In genomic region chr2:33033524-33034150, GRCh38 we compare ENCODE assay signal across 1 cellular context.
TF ChIP-seq lines count a peak whose summit lies in the region.

No MANE protein-coding gene starts in this region.

TF ChIP-seq in GM23338, 12 proteins besides CTCF, POLR2A, EP300 and RAD21 (continued from another document):
- TF ChIP-seq REST (IDR thresholded peaks at IDR 0.05; ENCODE audit: unreplicated experiment) (no peak), EZH2phosphoT487 (IDR thresholded peaks at IDR 0.05; ENCODE audit: unreplicated experiment) (no peak), ZNF114 (CRISPR knock-in tag; IDR thresholded peaks at IDR 0.05) (no peak), ZNF331 (CRISPR knock-in tag; IDR thresholded peaks at IDR 0.05; ENCODE audit: low read depth) (no peak), JUNB (IDR thresholded peaks at IDR 0.05; ENCODE audit: unreplicated experiment) (no peak), STAT1 (IDR thresholded peaks at IDR 0.05; ENCODE audit: unreplicated experiment) (no peak)
- TF ChIP-seq, protein P1, sequence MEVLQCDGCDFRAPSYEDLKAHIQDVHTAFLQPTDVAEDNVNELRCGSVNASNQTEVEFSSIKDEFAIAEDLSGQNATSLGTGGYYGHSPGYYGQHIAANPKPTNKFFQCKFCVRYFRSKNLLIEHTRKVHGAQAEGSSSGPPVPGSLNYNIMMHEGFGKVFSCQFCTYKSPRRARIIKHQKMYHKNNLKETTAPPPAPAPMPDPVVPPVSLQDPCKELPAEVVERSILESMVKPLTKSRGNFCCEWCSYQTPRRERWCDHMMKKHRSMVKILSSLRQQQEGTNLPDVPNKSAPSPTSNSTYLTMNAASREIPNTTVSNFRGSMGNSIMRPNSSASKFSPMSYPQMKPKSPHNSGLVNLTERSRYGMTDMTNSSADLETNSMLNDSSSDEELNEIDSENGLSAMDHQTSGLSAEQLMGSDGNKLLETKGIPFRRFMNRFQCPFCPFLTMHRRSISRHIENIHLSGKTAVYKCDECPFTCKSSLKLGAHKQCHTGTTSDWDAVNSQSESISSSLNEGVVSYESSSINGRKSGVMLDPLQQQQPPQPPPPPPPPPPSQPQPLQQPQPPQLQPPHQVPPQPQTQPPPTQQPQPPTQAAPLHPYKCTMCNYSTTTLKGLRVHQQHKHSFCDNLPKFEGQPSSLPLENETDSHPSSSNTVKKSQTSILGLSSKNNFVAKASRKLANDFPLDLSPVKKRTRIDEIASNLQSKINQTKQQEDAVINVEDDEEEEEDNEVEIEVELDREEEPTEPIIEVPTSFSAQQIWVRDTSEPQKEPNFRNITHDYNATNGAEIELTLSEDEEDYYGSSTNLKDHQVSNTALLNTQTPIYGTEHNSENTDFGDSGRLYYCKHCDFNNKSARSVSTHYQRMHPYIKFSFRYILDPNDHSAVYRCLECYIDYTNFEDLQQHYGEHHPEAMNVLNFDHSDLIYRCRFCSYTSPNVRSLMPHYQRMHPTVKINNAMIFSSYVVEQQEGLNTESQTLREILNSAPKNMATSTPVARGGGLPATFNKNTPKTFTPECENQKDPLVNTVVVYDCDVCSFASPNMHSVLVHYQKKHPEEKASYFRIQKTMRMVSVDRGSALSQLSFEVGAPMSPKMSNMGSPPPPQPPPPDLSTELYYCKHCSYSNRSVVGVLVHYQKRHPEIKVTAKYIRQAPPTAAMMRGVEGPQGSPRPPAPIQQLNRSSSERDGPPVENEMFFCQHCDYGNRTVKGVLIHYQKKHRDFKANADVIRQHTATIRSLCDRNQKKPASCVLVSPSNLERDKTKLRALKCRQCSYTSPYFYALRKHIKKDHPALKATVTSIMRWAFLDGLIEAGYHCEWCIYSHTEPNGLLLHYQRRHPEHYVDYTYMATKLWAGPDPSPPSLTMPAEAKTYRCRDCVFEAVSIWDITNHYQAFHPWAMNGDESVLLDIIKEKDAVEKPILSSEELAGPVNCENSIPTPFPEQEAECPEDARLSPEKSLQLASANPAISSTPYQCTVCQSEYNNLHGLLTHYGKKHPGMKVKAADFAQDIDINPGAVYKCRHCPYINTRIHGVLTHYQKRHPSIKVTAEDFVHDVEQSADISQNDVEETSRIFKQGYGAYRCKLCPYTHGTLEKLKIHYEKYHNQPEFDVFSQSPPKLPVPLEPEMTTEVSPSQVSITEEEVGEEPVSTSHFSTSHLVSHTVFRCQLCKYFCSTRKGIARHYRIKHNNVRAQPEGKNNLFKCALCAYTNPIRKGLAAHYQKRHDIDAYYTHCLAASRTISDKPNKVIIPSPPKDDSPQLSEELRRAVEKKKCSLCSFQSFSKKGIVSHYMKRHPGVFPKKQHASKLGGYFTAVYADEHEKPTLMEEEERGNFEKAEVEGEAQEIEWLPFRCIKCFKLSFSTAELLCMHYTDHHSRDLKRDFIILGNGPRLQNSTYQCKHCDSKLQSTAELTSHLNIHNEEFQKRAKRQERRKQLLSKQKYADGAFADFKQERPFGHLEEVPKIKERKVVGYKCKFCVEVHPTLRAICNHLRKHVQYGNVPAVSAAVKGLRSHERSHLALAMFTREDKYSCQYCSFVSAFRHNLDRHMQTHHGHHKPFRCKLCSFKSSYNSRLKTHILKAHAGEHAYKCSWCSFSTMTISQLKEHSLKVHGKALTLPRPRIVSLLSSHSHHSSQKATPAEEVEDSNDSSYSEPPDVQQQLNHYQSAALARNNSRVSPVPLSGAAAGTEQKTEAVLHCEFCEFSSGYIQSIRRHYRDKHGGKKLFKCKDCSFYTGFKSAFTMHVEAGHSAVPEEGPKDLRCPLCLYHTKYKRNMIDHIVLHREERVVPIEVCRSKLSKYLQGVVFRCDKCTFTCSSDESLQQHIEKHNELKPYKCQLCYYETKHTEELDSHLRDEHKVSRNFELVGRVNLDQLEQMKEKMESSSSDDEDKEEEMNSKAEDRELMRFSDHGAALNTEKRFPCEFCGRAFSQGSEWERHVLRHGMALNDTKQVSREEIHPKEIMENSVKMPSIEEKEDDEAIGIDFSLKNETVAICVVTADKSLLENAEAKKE (CRISPR knock-in tag; IDR thresholded peaks at IDR 0.05): no peak
